ENCODE assay signal across 28 cellular contexts in the genomic region with DNA sequence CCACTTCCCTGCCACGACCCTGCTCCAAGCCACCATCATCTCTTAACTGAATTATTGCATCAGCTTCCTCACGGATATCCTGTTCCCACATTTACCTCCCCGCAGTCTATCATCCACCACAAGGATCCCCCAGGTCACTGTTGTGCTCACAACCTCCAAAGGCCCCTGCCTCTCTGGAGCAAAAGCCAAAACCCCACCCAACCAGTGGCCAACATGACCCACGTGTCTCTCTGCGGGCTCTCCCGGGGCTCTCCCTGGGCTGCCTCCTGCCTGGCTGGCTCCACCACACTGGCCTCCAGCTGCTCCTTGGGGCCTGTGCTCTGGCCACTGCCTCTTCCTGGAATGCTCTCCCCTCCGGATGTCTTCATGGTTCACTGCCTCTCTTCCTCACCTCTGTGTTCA.
A peak's percentile ranks its signal among the peaks of the same experiment; 100 is the strongest.
DNase-seq lines count a peak whose midpoint lies in the region; ATAC-seq and TF ChIP-seq lines count a peak whose summit lies in the region.
"Had no signal": no experiment of that assay in that cellular context is flagged by ENCODE, and none has a peak within 500 bp of the region (broad histone marks: within the 10 kb centered on the region; RNA-seq: fewer than 3 reads in every experiment).

No MANE protein-coding gene starts in this region.

- H3K9me3 ChIP-seq in BLaER1 treated with 17β-estradiol and CSF1 and Interleukin-3, amounts not matched to agents 10 nM and 100 nM (replicated peaks in 1 of 11): peaks cover 0 to 5% (median 0%) of the 10 kb centered on the region in 11 experiments; a peak in 1 of 22 replicates
- H3K9me3 ChIP-seq: BE2C, prostate gland had no signal

- no peaks in the 10 kb centered on the region for H4K20me1 ChIP-seq in BLaER1 treated with 17β-estradiol and CSF1 and Interleukin-3, amounts not matched to agents 10 nM and 100 nM

- BruUV-seq in MCF 10A (replicated peaks; lab: Mats Ljungman, UMichigan): no TSS peak

- TF ChIP-seq CTCF in MCF 10A (IDR thresholded peaks at IDR 0.05; ENCODE audit: unreplicated experiment): no peak

- no peaks in the 10 kb centered on the region for H3K27me3 ChIP-seq in BLaER1 treated with 17β-estradiol and CSF1 and Interleukin-3, amounts not matched to agents 10 nM and 100 nM
- no peaks in the 10 kb centered on the region; the same call in 1 of the 2 replicates for H3K27me3 ChIP-seq in H7 (ENCODE audit: control insufficient read depth, insufficient read depth, low read length)
- H3K27me3 ChIP-seq: BE2C, brain microvascular endothelial cell had no signal

- peak overlapping the region in 2 of 11 experiments; percentile 27 to 50; a peak in 4 of 22 replicates for H3K9ac ChIP-seq in BLaER1 treated with 17β-estradiol and CSF1 and Interleukin-3, amounts not matched to agents 10 nM and 100 nM
- H3K9ac ChIP-seq: KMS-11 had no signal

- peaks cover 2% of the 10 kb centered on the region for H3K27me3 Mint-ChIP-seq in activated T-helper 1 cell treated with anti-CD3 and anti-CD28 coated beads, Interleukin-12 subunit alpha, Interleukin-12 subunit beta, Interleukin-2, Interleukin-4 antibody, amounts not matched to agents 30 ng/mL and 10 ng/mL and 1 ng/mL, durations not matched to agents 14 hours and 24 hours and 36 hours (ENCODE audit: insufficient read depth)
- H3K27me3 Mint-ChIP-seq in MCF 10A (ENCODE audit: insufficient read depth, unreplicated experiment): no peaks in the 10 kb centered on the region
- H3K27me3 Mint-ChIP-seq: activated CD4-positive, alpha-beta memory T cell treated with anti-CD3 and anti-CD28 coated beads, Interleukin-2, amount 10 ng/mL, durations not matched to agents 7 days and 5 days had no signal

- no peak for ATAC-seq in GM21526 (IDR thresholded peaks at IDR 0.05; ENCODE audit: low FRiP score, unreplicated experiment)
- ATAC-seq: left cardiac atrium, PC-3, SK-N-SH treated with all-trans-retinoic acid at 6 μM for 48 hours had no signal

- H3K36me3 ChIP-seq in BLaER1 treated with 17β-estradiol and CSF1 and Interleukin-3, amounts not matched to agents 10 nM and 100 nM: no peaks in the 10 kb centered on the region
- H3K36me3 ChIP-seq in H7 (replicated peaks; ENCODE audit: control insufficient read depth, insufficient read depth, low read length): no peaks in the 10 kb centered on the region
- H3K36me3 ChIP-seq: BE2C, brain microvascular endothelial cell, prostate gland, tibial artery had no signal

- H3K36me3 Mint-ChIP-seq in activated T-helper 1 cell treated with anti-CD3 and anti-CD28 coated beads, Interleukin-12 subunit alpha, Interleukin-12 subunit beta, Interleukin-2, Interleukin-4 antibody, amounts not matched to agents 30 ng/mL and 10 ng/mL and 1 ng/mL, durations not matched to agents 14 hours and 24 hours and 36 hours (ENCODE audit: low read depth): peaks cover 3% of the 10 kb centered on the region
- no peaks in the 10 kb centered on the region for H3K36me3 Mint-ChIP-seq in MCF 10A (ENCODE audit: insufficient read depth, unreplicated experiment)

- H3K4me2 ChIP-seq in BLaER1 treated with 17β-estradiol and CSF1 and Interleukin-3, amounts not matched to agents 10 nM and 100 nM: peak overlapping the region; percentile 60 to 88 (median 79)
- H3K4me2 ChIP-seq: KMS-11 had no signal

- CTCF ChIA-PET in MCF 10A (lab: Yijun Ruan, JAX): no interaction called here

- intact Hi-C loops in activated T-helper 1 cell treated with anti-CD3 and anti-CD28 coated beads, Interleukin-12 subunit alpha, Interleukin-12 subunit beta, Interleukin-2, Interleukin-4 antibody, amounts not matched to agents 30 ng/mL and 10 ng/mL and 1 ng/mL, durations not matched to agents 14 hours and 24 hours and 36 hours (cut with micrococcal nuclease): no loop called here
- intact Hi-C loops in MCF 10A (cut with micrococcal nuclease): no loop called here

- peak; percentile 54 for DNase-seq in H7
- no peak for DNase-seq in activated T-helper 1 cell treated with anti-CD3 and anti-CD28 coated beads, Interleukin-12 subunit alpha, Interleukin-12 subunit beta, Interleukin-2, Interleukin-4 antibody, amounts not matched to agents 30 ng/mL and 10 ng/mL and 1 ng/mL, durations not matched to agents 14 hours and 24 hours and 36 hours (ENCODE audit: low spot score)
- peak; percentile 82 for DNase-seq in mesenteric fat pad (ENCODE audit: low spot score)
- DNase-seq in NCI-H524 treated with DMSO at 0.1 percent for 48 hours (lab: John Stamatoyannopoulos, UW): no peak
- no peak for DNase-seq in MCF 10A (ENCODE audit: unreplicated experiment)
- DNase-seq: activated CD4-positive, alpha-beta memory T cell treated with anti-CD3 and anti-CD28 coated beads, Interleukin-2, amount 10 ng/mL, durations not matched to agents 7 days and 5 days; activated CD8-positive, alpha-beta memory T cell treated with anti-CD3 and anti-CD28 coated beads, Interleukin-2, amount 50 U/mL, for 48 hours; activated naive CD4-positive, alpha-beta T cell treated with anti-CD3 and anti-CD28 coated beads for 36 hours; amniotic stem cell; BE2C; brain microvascular endothelial cell; DMS53; GDM1; hippocampal formation; left cardiac atrium; mammary epithelial cell; MM.1S; NCI-H1417; NCI-H2029 treated with DMSO at 0.1 percent for 48 hours; NCI-H526; PC-3; stimulated activated CD4-positive, alpha-beta T cell treated with anti-CD3 and anti-CD28 coated beads, Interleukin-4, amount 100 ng/mL, for 24 hours; tibial artery had no signal

- H3K4me3 Mint-ChIP-seq in activated T-helper 1 cell treated with anti-CD3 and anti-CD28 coated beads, Interleukin-12 subunit alpha, Interleukin-12 subunit beta, Interleukin-2, Interleukin-4 antibody, amounts not matched to agents 30 ng/mL and 10 ng/mL and 1 ng/mL, durations not matched to agents 14 hours and 24 hours and 36 hours: no peak overlapping the region
- H3K4me3 Mint-ChIP-seq in MCF 10A (ENCODE audit: unreplicated experiment): no peak overlapping the region
- H3K4me3 Mint-ChIP-seq: activated CD4-positive, alpha-beta memory T cell treated with anti-CD3 and anti-CD28 coated beads, Interleukin-2, amount 10 ng/mL, durations not matched to agents 7 days and 5 days; activated naive CD4-positive, alpha-beta T cell treated with anti-CD3 and anti-CD28 coated beads for 36 hours had no signal

- peaks cover 29 to 74% (median 68%) of the 10 kb centered on the region in 10 experiments for H3K4me1 ChIP-seq in BLaER1 treated with 17β-estradiol and CSF1 and Interleukin-3, amounts not matched to agents 10 nM and 100 nM
- H3K4me1 ChIP-seq: BE2C, prostate gland, tibial artery had no signal

- peak overlapping the region in 3 of 10 experiments; percentile 9 to 24 (median 22); a peak in 3 of 20 replicates for H3K4me3 ChIP-seq in BLaER1 treated with 17β-estradiol and CSF1 and Interleukin-3, amounts not matched to agents 10 nM and 100 nM
- H3K4me3 ChIP-seq in H7 (ENCODE audit: insufficient read depth, low read depth, low read length): no peak overlapping the region
- H3K4me3 ChIP-seq: prostate gland, tibial artery had no signal

- peaks cover 8% of the 10 kb centered on the region for H3K9me3 Mint-ChIP-seq in activated T-helper 1 cell treated with anti-CD3 and anti-CD28 coated beads, Interleukin-12 subunit alpha, Interleukin-12 subunit beta, Interleukin-2, Interleukin-4 antibody, amounts not matched to agents 30 ng/mL and 10 ng/mL and 1 ng/mL, durations not matched to agents 14 hours and 24 hours and 36 hours
- H3K9me3 Mint-ChIP-seq in MCF 10A (ENCODE audit: unreplicated experiment): peaks cover 56% of the 10 kb centered on the region

- H3K27ac Mint-ChIP-seq in activated T-helper 1 cell treated with anti-CD3 and anti-CD28 coated beads, Interleukin-12 subunit alpha, Interleukin-12 subunit beta, Interleukin-2, Interleukin-4 antibody, amounts not matched to agents 30 ng/mL and 10 ng/mL and 1 ng/mL, durations not matched to agents 14 hours and 24 hours and 36 hours: peak overlapping the region; percentile 30
- no peak overlapping the region for H3K27ac Mint-ChIP-seq in MCF 10A (ENCODE audit: low read depth, unreplicated experiment)
- H3K27ac Mint-ChIP-seq: activated CD4-positive, alpha-beta memory T cell treated with anti-CD3 and anti-CD28 coated beads, Interleukin-2, amount 10 ng/mL, durations not matched to agents 7 days and 5 days; activated naive CD4-positive, alpha-beta T cell treated with anti-CD3 and anti-CD28 coated beads for 36 hours had no signal

- H3K27ac ChIP-seq in BLaER1 treated with 17β-estradiol and CSF1 and Interleukin-3, amounts not matched to agents 10 nM and 100 nM: peak overlapping the region in 8 of 11 experiments; percentile 33 to 75 (median 55); a peak in 16 of 22 replicates
- H3K27ac ChIP-seq: brain microvascular endothelial cell, KMS-11, prostate gland, tibial artery had no signal

- POLR2A ChIA-PET in MCF 10A (lab: Yijun Ruan, JAX): no interaction called here

- H3K4me1 Mint-ChIP-seq in activated T-helper 1 cell treated with anti-CD3 and anti-CD28 coated beads, Interleukin-12 subunit alpha, Interleukin-12 subunit beta, Interleukin-2, Interleukin-4 antibody, amounts not matched to agents 30 ng/mL and 10 ng/mL and 1 ng/mL, durations not matched to agents 14 hours and 24 hours and 36 hours (ENCODE audit: low read depth): peaks cover 62% of the 10 kb centered on the region
- H3K4me1 Mint-ChIP-seq in MCF 10A (ENCODE audit: insufficient read depth, unreplicated experiment): no peaks in the 10 kb centered on the region
- H3K4me1 Mint-ChIP-seq: activated CD4-positive, alpha-beta memory T cell treated with anti-CD3 and anti-CD28 coated beads, Interleukin-2, amount 10 ng/mL, durations not matched to agents 7 days and 5 days had no signal

Comparison
In these comparisons a context has a peak if more than half of its experiments do, and no peak if none do; other contexts are left out.
1. DNase-seq: peak in H7 (single experiment) and mesenteric fat pad (single experiment); none in activated T-helper 1 cell treated with anti-CD3 and anti-CD28 coated beads, Interleukin-12 subunit alpha, Interleukin-12 subunit beta, Interleukin-2, Interleukin-4 antibody, amounts not matched to agents 30 ng/mL and 10 ng/mL and 1 ng/mL, durations not matched to agents 14 hours and 24 hours and 36 hours (single experiment), NCI-H524 treated with DMSO at 0.1 percent for 48 hours (single experiment) and MCF 10A (single experiment).